ENCODE assay signal across 1 cellular context in genomic region chrX:43882294-43882681, GRCh38.
TF ChIP-seq lines count a peak whose summit lies in the region.

MAOB (minus strand) TSS chrX:43882450; CDS start chrX:43882299, 151 bp downstream.

TF ChIP-seq in H1, 55 proteins besides CTCF, POLR2A, EP300 and RAD21:
- no peak for TF ChIP-seq HDAC2 (IDR thresholded peaks at IDR 0.05; ENCODE audit: borderline replicate concordance in 1 of 2, low read depth in 2 of 2, low read length in 2 of 2)
- 0 out of 2 replicates have a peak, but pooled peaks have one; percentile 19 for TF ChIP-seq MAX (IDR thresholded peaks at IDR 0.05)
- peak; percentile 23 for TF ChIP-seq KDM4A (IDR thresholded peaks at IDR 0.05; ENCODE audit: low read depth, low read length, severe bottlenecking)
- TF ChIP-seq EGR1 (IDR thresholded peaks at IDR 0.05; ENCODE audit: borderline replicate concordance, low read depth, low read length), result peak; percentile 84
